ENCODE assay signal across 23 cellular contexts in genomic region chr7:101945034-101945758, GRCh38.
DNase-seq lines count a peak whose midpoint lies in the region; ATAC-seq and TF ChIP-seq lines count a peak whose summit lies in the region.
"Had no signal": no experiment of that assay in that cellular context is flagged by ENCODE, and none has a peak within 500 bp of the region (broad histone marks: within the 10 kb centered on the region; RNA-seq: fewer than 3 reads in every experiment).

No MANE protein-coding gene starts in this region.

- no peak for TF ChIP-seq CTCF in Caco-2 (IDR thresholded peaks at IDR 0.05; ENCODE audit: insufficient read depth in 1 of 2, low read depth in 1 of 2, low read length in 1 of 2, severe bottlenecking in 1 of 2, unreplicated experiment in 1 of 2)
- TF ChIP-seq CTCF in RWPE1 (conservative IDR thresholded peaks at IDR 0.05; ENCODE audit: low read depth) = no peak
- no peak for TF ChIP-seq CTCF in left ventricle myocardium inferior (IDR thresholded peaks at IDR 0.05; ENCODE audit: borderline replicate concordance)
- no peak for TF ChIP-seq CTCF in psoas muscle (IDR thresholded peaks at IDR 0.05)
- TF ChIP-seq CTCF in osteocyte (IDR thresholded peaks at IDR 0.05) = no peak

- H3K27me3 ChIP-seq in Caco-2 (replicated peaks; ENCODE audit: control insufficient read depth, insufficient read depth, low read length) = no peaks in the 10 kb centered on the region
- no peaks in the 10 kb centered on the region for H3K27me3 ChIP-seq in left ventricle myocardium inferior (ENCODE audit: low read depth)
- no peaks in the 10 kb centered on the region for H3K27me3 ChIP-seq in psoas muscle (ENCODE audit: insufficient read depth in 3 of 3, low read length in 2 of 3)
- H3K27me3 ChIP-seq: adrenal gland had no signal

- H3K36me3 ChIP-seq in Caco-2 (ENCODE audit: control insufficient read depth, insufficient read depth, low read length) (peaks cover 3% of the 10 kb centered on the region; the same call in 1 of the 2 replicates), left ventricle myocardium inferior (no peaks in the 10 kb centered on the region), psoas muscle (ENCODE audit: insufficient read depth in 1 of 2, low read depth in 1 of 2) (no peaks in the 10 kb centered on the region)
- H3K36me3 ChIP-seq: adrenal gland had no signal

- no peaks in the 10 kb centered on the region for H3K4me1 Mint-ChIP-seq in Caco-2 (ENCODE audit: low read depth, unreplicated experiment)
- peaks cover 27% of the 10 kb centered on the region for H3K4me1 Mint-ChIP-seq in osteocyte (ENCODE audit: unreplicated experiment)

- intact Hi-C loops in Caco-2 (cut with micrococcal nuclease; ENCODE audit: unreplicated experiment) (no loop called here), left ventricle myocardium inferior (cut with micrococcal nuclease) (no loop called here), psoas muscle (cut with DNase I) (no loop called here)

- WGBS in psoas muscle, 3 donors = 47 to 72% (median 48%) methylated on average over 15 of the region's 15 CpGs

- peak overlapping the region; percentile 12 for H3K27ac Mint-ChIP-seq in Caco-2 (ENCODE audit: unreplicated experiment)
- H3K27ac Mint-ChIP-seq in osteocyte (ENCODE audit: unreplicated experiment) = no peak overlapping the region
- H3K27ac Mint-ChIP-seq: activated CD4-positive, alpha-beta memory T cell treated with anti-CD3 and anti-CD28 coated beads for 36 hours; CD4-positive, CD25-positive, alpha-beta regulatory T cell; mesothelial cell of epicardium; T-helper 2 cell treated with Interferon-gamma antibody and Interleukin-4, amounts not matched to agents 5 μg/mL and 100 μg/mL, for 36 hours had no signal

- CTCF ChIA-PET in Caco-2 (lab: Charles Lee) (no interaction called here), RWPE1 (lab: Yijun Ruan, JAX) (no interaction called here)

- H3K27ac ChIP-seq in RWPE1 (peak overlapping the region; percentile 99), left ventricle myocardium inferior (replicated peaks) (peak overlapping the region; percentile 84), psoas muscle (peak overlapping the region; percentile 80)
- H3K27ac ChIP-seq: adrenal gland had no signal

- H3K9me3 ChIP-seq in Caco-2 (no peaks in the 10 kb centered on the region), left ventricle myocardium inferior (replicated peaks) (no peaks in the 10 kb centered on the region), psoas muscle (no peaks in the 10 kb centered on the region)
- H3K9me3 ChIP-seq: adrenal gland had no signal

- H3K4me3 ChIP-seq in Caco-2 (ENCODE audit: low read depth, low read length) (no peak overlapping the region), left ventricle myocardium inferior (no peak overlapping the region), psoas muscle (no peak overlapping the region)
- H3K4me3 ChIP-seq: adrenal gland had no signal

- peak; percentile 30 to 54 (median 36) for ATAC-seq in psoas muscle
- ATAC-seq: PC-3 had no signal

- POLR2A ChIA-PET in Caco-2 (lab: Charles Lee) (no interaction called here), RWPE1 (lab: Yijun Ruan, JAX; ENCODE audit: low non-redundant PET) (interaction anchor here (0.6 kb wide), 1 partner anchor 67 kb away, joined by 3 read pairs; no protein-coding TSS in a partner anchor)

- DNase-seq in Caco-2 (no peak), RWPE1 (ENCODE audit: low spot score) (no peak), left ventricle myocardium inferior (peak; percentile 63), psoas muscle (peak in 1 of 2 donors; percentile 68), NCI-H1105 treated with DMSO at 0.1 percent for 48 hours (lab: John Stamatoyannopoulos, UW) (no peak), NCI-H2107 (lab: John Stamatoyannopoulos, UW) (no peak), osteocyte (ENCODE audit: extremely low spot score, unreplicated experiment) (no peak), Ammon's horn (ENCODE audit: low spot score) (no peak)
- DNase-seq: activated CD4-positive, alpha-beta memory T cell treated with anti-CD3 and anti-CD28 coated beads for 36 hours; activated CD4-positive, CD25-positive, alpha-beta regulatory T cell; activated T-cell treated with anti-CD3 and anti-CD28 coated beads for 4 hours; adrenal gland; CD4-positive, CD25-positive, alpha-beta regulatory T cell; GDM1; KG1; NCI-H187 treated with DMSO at 0.1 percent for 48 hours; NCI-H2227 treated with DMSO at 0.1 percent for 48 hours; NCI-H774; PC-3; stimulated activated CD8-positive, alpha-beta memory T cell treated with anti-CD3 and anti-CD28 coated beads, Interleukin-4, amount 100 ng/mL, for 48 hours; substantia nigra had no signal

- BruUV-seq in Caco-2 (replicated peaks; lab: Mats Ljungman, UMichigan) = no TSS peak

- H3K4me3 Mint-ChIP-seq in Caco-2 (ENCODE audit: unreplicated experiment) = no peak overlapping the region
- H3K4me3 Mint-ChIP-seq in osteocyte (ENCODE audit: unreplicated experiment) = no peak overlapping the region
- H3K4me3 Mint-ChIP-seq: activated CD4-positive, alpha-beta memory T cell treated with anti-CD3 and anti-CD28 coated beads for 36 hours; CD4-positive, CD25-positive, alpha-beta regulatory T cell; mesothelial cell of epicardium; T-helper 2 cell treated with Interferon-gamma antibody and Interleukin-4, amounts not matched to agents 5 μg/mL and 100 μg/mL, for 36 hours had no signal

- H3K9me3 Mint-ChIP-seq in Caco-2 (ENCODE audit: unreplicated experiment) = no peaks in the 10 kb centered on the region
- no peaks in the 10 kb centered on the region for H3K9me3 Mint-ChIP-seq in osteocyte (ENCODE audit: unreplicated experiment)
- H3K9me3 Mint-ChIP-seq: activated CD4-positive, alpha-beta memory T cell treated with anti-CD3 and anti-CD28 coated beads for 36 hours; CD4-positive, CD25-positive, alpha-beta regulatory T cell; mesothelial cell of epicardium; T-helper 2 cell treated with Interferon-gamma antibody and Interleukin-4, amounts not matched to agents 5 μg/mL and 100 μg/mL, for 36 hours had no signal

- no peaks in the 10 kb centered on the region for H3K27me3 Mint-ChIP-seq in Caco-2 (ENCODE audit: insufficient read depth, unreplicated experiment)
- H3K27me3 Mint-ChIP-seq in osteocyte (ENCODE audit: unreplicated experiment) = no peaks in the 10 kb centered on the region
- H3K27me3 Mint-ChIP-seq: activated CD4-positive, alpha-beta memory T cell treated with anti-CD3 and anti-CD28 coated beads for 36 hours; CD4-positive, CD25-positive, alpha-beta regulatory T cell had no signal

- H3K4me1 ChIP-seq in Caco-2 = peaks cover 13% of the 10 kb centered on the region
- H3K4me1 ChIP-seq in left ventricle myocardium inferior = peaks cover 97% of the 10 kb centered on the region
- H3K4me1 ChIP-seq in psoas muscle = peaks cover 71% of the 10 kb centered on the region

- H3K36me3 Mint-ChIP-seq in Caco-2 (ENCODE audit: insufficient read depth, unreplicated experiment) (peaks cover 63% of the 10 kb centered on the region), osteocyte (ENCODE audit: unreplicated experiment) (no peaks in the 10 kb centered on the region)
- H3K36me3 Mint-ChIP-seq: activated CD4-positive, alpha-beta memory T cell treated with anti-CD3 and anti-CD28 coated beads for 36 hours had no signal
